ENCODE assay signal across 8 cellular contexts in the genomic region with DNA sequence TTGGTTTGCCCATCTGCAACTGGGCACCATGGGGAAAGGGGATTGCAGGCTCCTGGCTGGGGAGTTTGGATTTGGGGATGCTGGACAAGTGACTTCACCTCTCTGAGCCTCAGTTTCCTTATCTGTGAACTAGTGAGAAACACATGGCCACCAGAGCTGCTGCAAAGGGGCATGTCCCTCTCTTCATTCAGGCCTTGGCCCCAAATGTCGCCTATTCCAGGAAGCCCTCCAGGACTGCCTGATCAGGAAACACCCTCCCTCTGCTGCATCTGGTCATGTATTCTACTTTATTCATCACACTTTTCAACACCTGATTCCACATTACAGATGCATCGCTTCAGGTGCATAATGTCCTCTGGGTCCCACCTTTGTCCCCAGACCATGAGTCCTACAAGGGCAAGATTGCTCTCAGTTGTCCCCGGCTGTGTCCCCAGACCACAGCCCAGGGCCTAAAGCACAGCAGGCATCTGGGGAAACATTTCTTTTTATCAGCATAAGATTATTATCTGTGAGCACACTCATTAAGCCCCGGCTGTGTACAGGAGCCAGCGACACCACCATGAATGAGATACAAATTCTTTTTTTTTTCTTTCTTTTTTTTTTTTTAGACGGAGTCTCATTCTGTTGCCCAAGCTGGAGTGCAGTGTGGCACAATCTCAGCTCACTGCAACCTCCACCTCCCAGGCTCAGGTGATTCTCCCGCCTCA. TPM values are rescaled to one million over a fixed set of nuclear protein-coding genes. Genes with fewer than 3 reads are reported as not detected.
DNase-seq lines count a peak whose midpoint lies in the region; ATAC-seq, FAIRE-seq and TF ChIP-seq lines count a peak whose summit lies in the region.

No MANE protein-coding gene starts in this region.

- no peak overlapping the region for H3K27ac ChIP-seq in HepG2 (ENCODE audit: extremely low read length, insufficient read depth, low read length)

- in situ Hi-C loops in HepG2 (cut with HindIII; ENCODE audit: extremely low pct_ligation_motif_present, low pct_unique_long_range_greater_than_20kb): no loop called here

- TF ChIP-seq EP300 in HepG2 (IDR thresholded peaks at IDR 0.05; ENCODE audit: low read depth in 2 of 2, low read length in 2 of 2) (no peak), HepG2 (CRISPR knock-in tag; IDR thresholded peaks at IDR 0.05; ENCODE audit: borderline replicate concordance) (no peak)

- ATAC-seq in activated CD8-positive, alpha-beta T cell treated with anti-CD3 and anti-CD28 coated beads, Interleukin-2, amount 10 ng/mL, durations not matched to agents 7 days and 5 days: peak; percentile 6
- no peak for ATAC-seq in HepG2

- H3K9ac ChIP-seq in HepG2 (ENCODE audit: insufficient read depth, low read depth, low read length): peak overlapping the region; percentile 31; the same call in 1 of the 2 replicates

- DNase-seq in activated naive CD4-positive, alpha-beta T cell treated with anti-CD3 and anti-CD28 coated beads for 36 hours: no peak
- DNase-seq in activated naive CD4-positive, alpha-beta T cell treated with Interleukin-2 at 50 U/mL for 16 hours: no peak
- DNase-seq in activated CD8-positive, alpha-beta T cell treated with anti-CD3 and anti-CD28 coated beads, Interleukin-2, amount 10 ng/mL, durations not matched to agents 7 days and 5 days: no peak
- DNase-seq in HepG2 (ENCODE audit: low spot score) (no peak), type B pancreatic cell (ENCODE audit: extremely low spot score, unreplicated experiment) (no peak), DMS79 (lab: John Stamatoyannopoulos, UW) (no peak), HEK293T (ENCODE audit: extremely low spot score) (no peak), NCI-H748 treated with DMSO at 0.1 percent for 48 hours (lab: John Stamatoyannopoulos, UW) (no peak)

- intact Hi-C loops in activated naive CD4-positive, alpha-beta T cell treated with anti-CD3 and anti-CD28 coated beads for 36 hours (cut with micrococcal nuclease): loop anchor here (1.0 to 2.0 kb wide), 4 partner anchors 13 to 98 kb away; no protein-coding TSS in a partner anchor
- intact Hi-C loops in HepG2 (cut with micrococcal nuclease; ENCODE audit: unreplicated experiment): no loop called here

- H3K4me1 ChIP-seq in HepG2 (ENCODE audit: insufficient read depth, low read length): peaks cover 22% of the 10 kb centered on the region

- peaks cover 5% of the 10 kb centered on the region; the same call in 1 of the 2 replicates for H3K9me3 ChIP-seq in HepG2 (ENCODE audit: low read length)

- TF ChIP-seq RAD21 in HepG2 (CRISPR knock-in tag; IDR thresholded peaks at IDR 0.05): no peak

- H3K27me3 Mint-ChIP-seq in activated naive CD4-positive, alpha-beta T cell treated with anti-CD3 and anti-CD28 coated beads for 36 hours (ENCODE audit: low read depth): peaks cover 3% of the 10 kb centered on the region
- peaks cover 7% of the 10 kb centered on the region for H3K27me3 Mint-ChIP-seq in activated CD8-positive, alpha-beta T cell treated with anti-CD3 and anti-CD28 coated beads, Interleukin-2, amount 10 ng/mL, durations not matched to agents 7 days and 5 days (ENCODE audit: low read depth)
- H3K27me3 Mint-ChIP-seq in type B pancreatic cell: peaks cover 21% of the 10 kb centered on the region

- H2AFZ ChIP-seq in HepG2 (ENCODE audit: low read length): no peak overlapping the region

- no peak for FAIRE-seq in HepG2 (lab: Jason Lieb, UNC)

- peak overlapping the region; percentile 35 to 69 (median 68) for H3K4me3 ChIP-seq in HepG2 (replicated peaks in 1 of 3; ENCODE audit: insufficient read depth in 1 of 3, low read depth in 2 of 3, low read length in 3 of 3)

- H3K9me3 Mint-ChIP-seq in activated naive CD4-positive, alpha-beta T cell treated with anti-CD3 and anti-CD28 coated beads for 36 hours: peaks cover 2% of the 10 kb centered on the region
- H3K9me3 Mint-ChIP-seq in activated CD8-positive, alpha-beta T cell treated with anti-CD3 and anti-CD28 coated beads, Interleukin-2, amount 10 ng/mL, durations not matched to agents 7 days and 5 days (ENCODE audit: insufficient read depth): no peaks in the 10 kb centered on the region
- H3K9me3 Mint-ChIP-seq in type B pancreatic cell: no peaks in the 10 kb centered on the region

- no TSS peak for BruUV-seq in HepG2 (replicated peaks; lab: Mats Ljungman, UMichigan)

- TF ChIP-seq CTCF in HepG2 (CRISPR knock-in tag; IDR thresholded peaks at IDR 0.05) (no peak), type B pancreatic cell (conservative IDR thresholded peaks at IDR 0.05) (no peak)

- no peaks in the 10 kb centered on the region for H3K36me3 Mint-ChIP-seq in activated naive CD4-positive, alpha-beta T cell treated with anti-CD3 and anti-CD28 coated beads for 36 hours (ENCODE audit: low read depth)
- peaks cover 3% of the 10 kb centered on the region for H3K36me3 Mint-ChIP-seq in activated CD8-positive, alpha-beta T cell treated with anti-CD3 and anti-CD28 coated beads, Interleukin-2, amount 10 ng/mL, durations not matched to agents 7 days and 5 days (ENCODE audit: low read depth)
- H3K36me3 Mint-ChIP-seq in type B pancreatic cell: no peaks in the 10 kb centered on the region

- peak overlapping the region; percentile 64 for H3K4me3 Mint-ChIP-seq in activated naive CD4-positive, alpha-beta T cell treated with anti-CD3 and anti-CD28 coated beads for 36 hours
- peak overlapping the region; percentile 58 for H3K4me3 Mint-ChIP-seq in activated CD8-positive, alpha-beta T cell treated with anti-CD3 and anti-CD28 coated beads, Interleukin-2, amount 10 ng/mL, durations not matched to agents 7 days and 5 days
- H3K4me3 Mint-ChIP-seq in type B pancreatic cell: no peak overlapping the region

- no peaks in the 10 kb centered on the region for H3K79me2 ChIP-seq in HepG2 (ENCODE audit: insufficient read depth, low read length)

- WGBS in HepG2 (ENCODE audit: low lambda C conversion rate): 43% methylated on average over 7 of the region's 7 CpGs

- no peaks in the 10 kb centered on the region for H3K36me3 ChIP-seq in HepG2 (replicated peaks in 1 of 2; ENCODE audit: control insufficient read depth in 1 of 2, insufficient read depth in 2 of 2, low read length in 2 of 2)

- H3K4me2 ChIP-seq in HepG2 (ENCODE audit: low read depth, low read length): peak overlapping the region; percentile 85

- CTCF ChIA-PET in activated naive CD4-positive, alpha-beta T cell treated with anti-CD3 and anti-CD28 coated beads for 36 hours (lab: Charles Lee): interaction anchor here (0.8 to 2.0 kb wide), 8 partner anchors 18 to 109 kb away, joined by 3 to 6 read pairs (median 3); no protein-coding TSS in a partner anchor
- CTCF ChIA-PET in activated CD8-positive, alpha-beta T cell treated with anti-CD3 and anti-CD28 coated beads, Interleukin-2, amount 10 ng/mL, durations not matched to agents 7 days and 5 days (lab: Charles Lee): interaction anchor here (0.7 to 4.3 kb wide), 13 partner anchors 12 to 283 kb away, joined by 3 to 44 read pairs (median 5); a partner anchor contains a TSS
- CTCF ChIA-PET in HepG2 (lab: Yijun Ruan, JAX; ENCODE audit: low intra/inter-chr PET ratio, low total read pairs): no interaction called here
- CTCF ChIA-PET in HEK293T (lab: Yijun Ruan, JAX): interaction anchor here (0.6 kb wide), 1 partner anchor 51 kb away, joined by 3 read pairs; no protein-coding TSS in a partner anchor

- no peak for TF ChIP-seq POLR2A in HepG2 (IDR thresholded peaks at IDR 0.05; ENCODE audit: insufficient read depth in 1 of 2, low read depth in 2 of 2, low read length in 2 of 2)

- POLR2A ChIA-PET in activated CD8-positive, alpha-beta T cell treated with anti-CD3 and anti-CD28 coated beads, Interleukin-2, amount 10 ng/mL, durations not matched to agents 7 days and 5 days (lab: Charles Lee): interaction anchor here (0.6 to 2.3 kb wide), 9 partner anchors 10 to 304 kb away, joined by 3 to 30 read pairs (median 6); a partner anchor contains a TSS
- POLR2A ChIA-PET in HepG2 (lab: Yijun Ruan, JAX): interaction anchor here (0.7 kb wide), 1 partner anchor 935 kb away, joined by 3 read pairs; no protein-coding TSS in a partner anchor
- POLR2A ChIA-PET in HEK293T (lab: Yijun Ruan, JAX): interaction anchor here (1.1 kb wide), 1 partner anchor 16 kb away, joined by 3 read pairs; no protein-coding TSS in a partner anchor

- peak overlapping the region; percentile 21 for H3K27ac Mint-ChIP-seq in activated naive CD4-positive, alpha-beta T cell treated with anti-CD3 and anti-CD28 coated beads for 36 hours
- peak overlapping the region; percentile 88 for H3K27ac Mint-ChIP-seq in activated CD8-positive, alpha-beta T cell treated with anti-CD3 and anti-CD28 coated beads, Interleukin-2, amount 10 ng/mL, durations not matched to agents 7 days and 5 days
- peak overlapping the region; percentile 84 for H3K27ac Mint-ChIP-seq in type B pancreatic cell

- peaks cover 47% of the 10 kb centered on the region for H3K4me1 Mint-ChIP-seq in activated naive CD4-positive, alpha-beta T cell treated with anti-CD3 and anti-CD28 coated beads for 36 hours (ENCODE audit: low read depth)
- H3K4me1 Mint-ChIP-seq in activated CD8-positive, alpha-beta T cell treated with anti-CD3 and anti-CD28 coated beads, Interleukin-2, amount 10 ng/mL, durations not matched to agents 7 days and 5 days (ENCODE audit: low read depth): peaks cover 40% of the 10 kb centered on the region
- no peaks in the 10 kb centered on the region for H3K4me1 Mint-ChIP-seq in type B pancreatic cell (ENCODE audit: unreplicated experiment)

- H4K20me1 ChIP-seq in HepG2 (ENCODE audit: insufficient read depth, low read length): no peaks in the 10 kb centered on the region

- H3K27me3 ChIP-seq in HepG2 (ENCODE audit: control insufficient read depth in 1 of 2, insufficient read depth in 2 of 2, low read length in 2 of 2): peaks cover 2 to 33% of the 10 kb centered on the region in 2 experiments; a peak in 2 of 5 replicates

RNA-seq across cellular contexts. Expression of a gene that starts 37.5 kb away (rescaled TPM):
- 10 to 100 TPM; 17.7 to 19.0 TPM for total RNA-seq in activated naive CD4-positive, alpha-beta T cell treated with anti-CD3 and anti-CD28 coated beads for 36 hours
- 10 to 100 TPM; 33.8 to 34.2 TPM for total RNA-seq in activated CD8-positive, alpha-beta T cell treated with anti-CD3 and anti-CD28 coated beads, Interleukin-2, amount 10 ng/mL, durations not matched to agents 7 days and 5 days
- total RNA-seq in HepG2 (2016; rRNA removed; fragmentation: Illumina TruSeq; extraction: Trizol): 1.7 and 2.1 TPM in 2 replicates
- 0.51 and 0.71 TPM in 2 replicates for total RNA-seq in HepG2 (2016; cell fraction: cytosol; rRNA removed; fragmentation: Illumina TruSeq; extraction: Trizol; ENCODE audit: low read depth)
- 1.5 and 2.6 TPM in 2 replicates for total RNA-seq in HepG2 (2016; cell fraction: insoluble cytoplasmic fraction; rRNA removed; fragmentation: Illumina TruSeq; extraction: Trizol)
- 1.7 TPM in 2 replicates for total RNA-seq in HepG2 (2016; cell fraction: membrane; rRNA removed; fragmentation: Illumina TruSeq; extraction: Trizol)
- 1.2 and 1.4 TPM in 2 replicates for total RNA-seq in HepG2 (2016; cell fraction: nucleus; rRNA removed; fragmentation: Illumina TruSeq; extraction: Trizol)
- 3.4 and 4.3 TPM in 2 replicates for polyA plus RNA-seq in HepG2 (2011; rRNA removed)
- 3.1 and 3.7 TPM in 2 replicates for polyA plus RNA-seq in HepG2 (2011; cell fraction: cytosol; rRNA removed)
- 10.9 and 11.3 TPM in 2 replicates for polyA plus RNA-seq in HepG2 (2011; cell fraction: nucleus; rRNA removed)
- 2.3 and 4.0 TPM in 2 replicates for polyA plus RNA-seq in HepG2 (2012)
- polyA plus RNA-seq in HepG2 (2016; cell fraction: cytosol; fragmentation: Illumina TruSeq; extraction: Trizol; ENCODE audit: low read depth): 0.66 and 0.83 TPM in 2 replicates
- polyA plus RNA-seq in HepG2 (2016; cell fraction: insoluble cytoplasmic fraction; fragmentation: Illumina TruSeq; extraction: Trizol; ENCODE audit: low read depth): 2.1 and 2.3 TPM in 2 replicates
- polyA plus RNA-seq in HepG2 (2016; cell fraction: membrane; fragmentation: Illumina TruSeq; extraction: Trizol; ENCODE audit: low read depth): 1.2 and 1.6 TPM in 2 replicates
- polyA plus RNA-seq in HepG2 (2016; cell fraction: nucleus; fragmentation: Illumina TruSeq; extraction: Trizol; ENCODE audit: insufficient read depth, low read depth): 3.6 and 6.3 TPM in 2 replicates
- polyA minus RNA-seq in HepG2 (2011; rRNA and poly(A)+ RNA removed; ENCODE audit: low replicate concordance): 4.7 and 13.8 TPM in 2 replicates
- polyA minus RNA-seq in HepG2 (2011; cell fraction: cytosol; rRNA and poly(A)+ RNA removed): 1.2 and 2.5 TPM in 2 replicates
- 1.4 and 2.7 TPM in 2 replicates for polyA minus RNA-seq in HepG2 (2011; cell fraction: nucleus; rRNA and poly(A)+ RNA removed)
- 2.8 and 6.3 TPM in 2 replicates for total RNA-seq in type B pancreatic cell (ENCODE audit: low replicate concordance)

RNA-seq across cellular contexts. Expression of a gene that starts 41.3 kb away (rescaled TPM):
- total RNA-seq in activated naive CD4-positive, alpha-beta T cell treated with anti-CD3 and anti-CD28 coated beads for 36 hours: 10 to 100 TPM; 10.1 to 14.4 TPM
- 10 to 100 TPM; 75.2 to 78.6 TPM for total RNA-seq in activated CD8-positive, alpha-beta T cell treated with anti-CD3 and anti-CD28 coated beads, Interleukin-2, amount 10 ng/mL, durations not matched to agents 7 days and 5 days
- total RNA-seq in HepG2 (2016; rRNA removed; fragmentation: Illumina TruSeq; extraction: Trizol) (0.04 TPM in 1 of 2 replicates, not detected in the other), type B pancreatic cell (ENCODE audit: low replicate concordance) (not detected in 2 replicates)
- total RNA-seq in HepG2 (2016; cell fraction: cytosol; rRNA removed; fragmentation: Illumina TruSeq; extraction: Trizol; ENCODE audit: low read depth): not detected in 2 replicates
- 0.09 TPM in 1 of 2 replicates, not detected in the other for total RNA-seq in HepG2 (2016; cell fraction: insoluble cytoplasmic fraction; rRNA removed; fragmentation: Illumina TruSeq; extraction: Trizol)
- 0.12 TPM in 1 of 2 replicates, not detected in the other for total RNA-seq in HepG2 (2016; cell fraction: membrane; rRNA removed; fragmentation: Illumina TruSeq; extraction: Trizol)
- not detected in 2 replicates for total RNA-seq in HepG2 (2016; cell fraction: nucleus; rRNA removed; fragmentation: Illumina TruSeq; extraction: Trizol)
- 0.03 and 0.13 TPM in 2 replicates for polyA plus RNA-seq in HepG2 (2011; rRNA removed)
- polyA plus RNA-seq in HepG2 (2011; cell fraction: cytosol; rRNA removed): 0.10 and 0.19 TPM in 2 replicates
- polyA plus RNA-seq in HepG2 (2011; cell fraction: nucleus; rRNA removed): 0.27 and 0.35 TPM in 2 replicates
- polyA plus RNA-seq in HepG2 (2012): 0.12 TPM in 1 of 2 replicates, not detected in the other
- polyA plus RNA-seq in HepG2 (2016; cell fraction: cytosol; fragmentation: Illumina TruSeq; extraction: Trizol; ENCODE audit: low read depth): not detected in 2 replicates
- polyA plus RNA-seq in HepG2 (2016; cell fraction: insoluble cytoplasmic fraction; fragmentation: Illumina TruSeq; extraction: Trizol; ENCODE audit: low read depth): not detected in 2 replicates
- polyA plus RNA-seq in HepG2 (2016; cell fraction: membrane; fragmentation: Illumina TruSeq; extraction: Trizol; ENCODE audit: low read depth): 0.09 TPM in 1 of 2 replicates, not detected in the other
- 0.20 TPM in 1 of 2 replicates, not detected in the other for polyA plus RNA-seq in HepG2 (2016; cell fraction: nucleus; fragmentation: Illumina TruSeq; extraction: Trizol; ENCODE audit: insufficient read depth, low read depth)
- 0.12 and 0.36 TPM in 2 replicates for polyA minus RNA-seq in HepG2 (2011; rRNA and poly(A)+ RNA removed; ENCODE audit: low replicate concordance)
- not detected in 2 replicates for polyA minus RNA-seq in HepG2 (2011; cell fraction: cytosol; rRNA and poly(A)+ RNA removed)
- not detected in 2 replicates for polyA minus RNA-seq in HepG2 (2011; cell fraction: nucleus; rRNA and poly(A)+ RNA removed)

RNA-seq across cellular contexts. Expression of a gene that starts 52.1 kb away (rescaled TPM):
- 10 to 100 TPM; 12.8 to 13.5 TPM for total RNA-seq in activated naive CD4-positive, alpha-beta T cell treated with anti-CD3 and anti-CD28 coated beads for 36 hours
- total RNA-seq in activated CD8-positive, alpha-beta T cell treated with anti-CD3 and anti-CD28 coated beads, Interleukin-2, amount 10 ng/mL, durations not matched to agents 7 days and 5 days: 10 to 100 TPM; 22.9 to 25.1 TPM
- total RNA-seq in HepG2 (2016; rRNA removed; fragmentation: Illumina TruSeq; extraction: Trizol) (4.1 and 4.5 TPM in 2 replicates), type B pancreatic cell (ENCODE audit: low replicate concordance) (11.0 and 14.1 TPM in 2 replicates)
- 1.9 and 2.8 TPM in 2 replicates for total RNA-seq in HepG2 (2016; cell fraction: cytosol; rRNA removed; fragmentation: Illumina TruSeq; extraction: Trizol; ENCODE audit: low read depth)
- total RNA-seq in HepG2 (2016; cell fraction: insoluble cytoplasmic fraction; rRNA removed; fragmentation: Illumina TruSeq; extraction: Trizol): 3.6 and 4.1 TPM in 2 replicates
- total RNA-seq in HepG2 (2016; cell fraction: membrane; rRNA removed; fragmentation: Illumina TruSeq; extraction: Trizol): 4.4 and 5.1 TPM in 2 replicates
- 5.3 and 7.5 TPM in 2 replicates for total RNA-seq in HepG2 (2016; cell fraction: nucleus; rRNA removed; fragmentation: Illumina TruSeq; extraction: Trizol)
- 4.6 and 6.0 TPM in 2 replicates for polyA plus RNA-seq in HepG2 (2011; rRNA removed)
- 2.0 and 2.4 TPM in 2 replicates for polyA plus RNA-seq in HepG2 (2011; cell fraction: cytosol; rRNA removed)
- polyA plus RNA-seq in HepG2 (2011; cell fraction: nucleus; rRNA removed): 18.7 and 20.6 TPM in 2 replicates
- 5.2 and 6.4 TPM in 2 replicates for polyA plus RNA-seq in HepG2 (2012)
- polyA plus RNA-seq in HepG2 (2016; cell fraction: cytosol; fragmentation: Illumina TruSeq; extraction: Trizol; ENCODE audit: low read depth): 1.0 and 1.1 TPM in 2 replicates
- polyA plus RNA-seq in HepG2 (2016; cell fraction: insoluble cytoplasmic fraction; fragmentation: Illumina TruSeq; extraction: Trizol; ENCODE audit: low read depth): 4.1 and 5.8 TPM in 2 replicates
- 2.0 and 2.2 TPM in 2 replicates for polyA plus RNA-seq in HepG2 (2016; cell fraction: membrane; fragmentation: Illumina TruSeq; extraction: Trizol; ENCODE audit: low read depth)
- 22.7 and 26.8 TPM in 2 replicates for polyA plus RNA-seq in HepG2 (2016; cell fraction: nucleus; fragmentation: Illumina TruSeq; extraction: Trizol; ENCODE audit: insufficient read depth, low read depth)
- 3.2 and 9.3 TPM in 2 replicates for polyA minus RNA-seq in HepG2 (2011; rRNA and poly(A)+ RNA removed; ENCODE audit: low replicate concordance)
- polyA minus RNA-seq in HepG2 (2011; cell fraction: cytosol; rRNA and poly(A)+ RNA removed): 6.7 and 7.6 TPM in 2 replicates
- polyA minus RNA-seq in HepG2 (2011; cell fraction: nucleus; rRNA and poly(A)+ RNA removed): 7.3 and 8.5 TPM in 2 replicates

Comparison
In these comparisons a context has a peak if more than half of its experiments do, and no peak if none do; other contexts are left out.
1. H3K27ac Mint-ChIP-seq: peak in every context shown above with its lines; median percentile 88 in activated CD8-positive, alpha-beta T cell treated with anti-CD3 and anti-CD28 coated beads, Interleukin-2, amount 10 ng/mL, durations not matched to agents 7 days and 5 days; 84 in type B pancreatic cell; 21 in activated naive CD4-positive, alpha-beta T cell treated with anti-CD3 and anti-CD28 coated beads for 36 hours.